ENCODE assay signal across 14 cellular contexts in the genomic region with DNA sequence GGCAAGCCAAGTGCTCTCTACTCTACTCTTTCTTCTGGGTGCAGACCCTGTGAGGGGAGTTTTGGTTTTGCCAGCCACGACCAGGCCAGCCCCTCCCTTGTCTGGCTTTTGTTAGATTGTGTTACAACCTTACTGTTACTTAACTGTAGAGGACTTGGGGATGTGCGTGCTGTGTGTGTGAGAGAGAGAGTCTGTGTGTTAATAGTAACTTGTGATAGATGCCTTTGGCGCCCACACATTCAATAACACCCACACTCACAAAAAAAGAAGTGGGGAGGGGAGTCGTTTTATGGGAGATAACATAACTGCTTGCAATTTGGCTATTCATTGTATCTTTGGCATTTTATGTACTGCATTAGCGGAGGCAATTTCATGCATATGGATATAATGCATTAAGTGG.
"Had no signal": no experiment of that assay in that cellular context is flagged by ENCODE, and none has a peak within 500 bp of the region (broad histone marks: within the 10 kb centered on the region; RNA-seq: fewer than 3 reads in every experiment).

No MANE protein-coding gene starts in this region.

- H2AFZ ChIP-seq: hepatocyte, parathyroid adenoma had no signal

- H3K36me3 ChIP-seq: prostate gland, right lobe of liver, tibial artery, upper lobe of left lung had no signal

- H3K4me1 ChIP-seq: parathyroid adenoma, prostate gland, right lobe of liver had no signal

- H3K36me3 Mint-ChIP-seq: natural killer cell treated with Interleukin-12 subunit alpha and Interleukin-12 subunit beta and Interleukin-15 and Interleukin-18, amount 100 ng/mL, for 72 hours; stimulated activated memory B cell treated with anti-CD40 and anti-IgM and Interleukin-4, amounts not matched to agents 10 μg/mL and 1 μg/mL and 100 μg/mL, for 72 hours had no signal

- H3K9ac ChIP-seq: parathyroid adenoma had no signal

- H3K27ac ChIP-seq: hepatocyte, parathyroid adenoma, prostate gland, right lobe of liver, upper lobe of left lung had no signal

- H3K27me3 Mint-ChIP-seq: stimulated activated memory B cell treated with anti-CD40 and anti-IgM and Interleukin-4, amounts not matched to agents 10 μg/mL and 1 μg/mL and 100 μg/mL, for 72 hours had no signal

- H3K4me3 Mint-ChIP-seq: mesothelial cell of epicardium; natural killer cell treated with Interleukin-12 subunit alpha and Interleukin-12 subunit beta and Interleukin-15 and Interleukin-18, amount 100 ng/mL, for 72 hours; stimulated activated memory B cell treated with anti-CD40 and anti-IgM and Interleukin-4, amounts not matched to agents 10 μg/mL and 1 μg/mL and 100 μg/mL, for 72 hours; stimulated activated naive CD8-positive, alpha-beta T cell treated with anti-CD3 and anti-CD28 coated beads, Interleukin-15, Interleukin-2, amounts not matched to agents 100 ng/mL and 50 ng/mL, for 24 hours had no signal

- H3K27me3 ChIP-seq: hepatocyte, right lobe of liver, tibial artery, upper lobe of left lung had no signal

- H3K79me2 ChIP-seq: hepatocyte, parathyroid adenoma had no signal

- H3K9me3 ChIP-seq: prostate gland, right lobe of liver, tibial artery, upper lobe of left lung had no signal

- H3K9me3 Mint-ChIP-seq: mesothelial cell of epicardium; stimulated activated memory B cell treated with anti-CD40 and anti-IgM and Interleukin-4, amounts not matched to agents 10 μg/mL and 1 μg/mL and 100 μg/mL, for 72 hours had no signal

- H3K4me3 ChIP-seq: hepatocyte, prostate gland, right lobe of liver, tibial artery, upper lobe of left lung had no signal

- H3K27ac Mint-ChIP-seq: mesothelial cell of epicardium; natural killer cell treated with Interleukin-12 subunit alpha and Interleukin-12 subunit beta and Interleukin-15 and Interleukin-18, amount 100 ng/mL, for 72 hours; stimulated activated memory B cell treated with anti-CD40 and anti-IgM and Interleukin-4, amounts not matched to agents 10 μg/mL and 1 μg/mL and 100 μg/mL, for 72 hours; stimulated activated naive CD8-positive, alpha-beta T cell treated with anti-CD3 and anti-CD28 coated beads, Interleukin-15, Interleukin-2, amounts not matched to agents 100 ng/mL and 50 ng/mL, for 24 hours had no signal

- ATAC-seq: natural killer cell treated with Interleukin-12 subunit alpha and Interleukin-12 subunit beta and Interleukin-15 and Interleukin-18, amount 100 ng/mL, for 72 hours; right lobe of liver; stimulated activated memory B cell treated with anti-CD40 and anti-IgM and Interleukin-4, amounts not matched to agents 10 μg/mL and 1 μg/mL and 100 μg/mL, for 72 hours had no signal

- DNase-seq: dermis blood vessel endothelial cell; foreskin melanocyte; kidney glomerular epithelial cell; stimulated activated CD4-positive, alpha-beta T cell treated with anti-CD3 and anti-CD28 coated beads, Interleukin-4, amount 100 ng/mL, for 1 hour; tibial artery; upper lobe of left lung had no signal

- H3K4me2 ChIP-seq: hepatocyte had no signal
